27 cellular contexts compared by ENCODE assay signal in the genomic region with DNA sequence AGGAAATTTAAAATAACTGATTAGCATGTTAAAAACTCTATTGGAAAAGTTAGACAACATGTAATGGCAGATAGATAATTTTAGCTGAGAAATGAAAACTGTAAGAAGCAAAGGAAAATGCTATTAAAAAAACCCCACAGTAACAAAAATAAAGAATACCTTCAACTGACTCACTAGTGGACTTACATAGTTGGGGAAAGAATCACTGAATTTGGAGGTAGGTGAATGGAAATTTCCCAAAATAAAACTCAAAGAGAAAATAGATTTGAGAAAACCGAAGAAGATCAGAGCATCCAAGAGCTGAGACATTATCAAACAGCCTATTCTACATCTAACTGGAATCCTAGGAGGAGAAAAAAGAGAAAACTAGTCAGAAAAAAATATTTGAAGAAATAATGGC.
"Had no signal": no experiment of that assay in that cellular context is flagged by ENCODE, and none has a peak within 500 bp of the region (broad histone marks: within the 10 kb centered on the region; RNA-seq: fewer than 3 reads in every experiment).

No MANE protein-coding gene starts in this region.

- H3K36me3 ChIP-seq: pancreas, right atrium auricular region, suprapubic skin, transverse colon had no signal

- H3K4me3 ChIP-seq: pancreas, psoas muscle, right atrium auricular region, skin epidermis, suprapubic skin, transverse colon had no signal

- H3K9me3 Mint-ChIP-seq: activated T-cell treated with anti-CD3 and anti-CD28 coated beads, Interleukin-2, amount 50 U/mL, for 4 hours; activated T-helper 2 cell treated with anti-CD3 and anti-CD28 coated beads, Interferon-gamma antibody, Interleukin-2, Interleukin-4, amounts not matched to agents 10 μg/mL and 5 μg/mL and 100 μg/mL, durations not matched to agents 14 hours and 24 hours and 36 hours; dendritic cell treated with granulocyte-macrophage colony-stimulating factor and Interleukin-4, amounts not matched to agents 40 ng/mL and 50 ng/mL, for 4 days; stimulated activated effector memory CD8-positive, alpha-beta T cell treated with anti-CD3 and anti-CD28 coated beads, Interleukin-12 subunit alpha, Interleukin-12 subunit beta, amount 100 ng/mL, for 72 hours; stimulated activated naive CD8-positive, alpha-beta T cell treated with anti-CD3 and anti-CD28 coated beads, Interleukin-15, amount 100 ng/mL, for 72 hours had no signal

- ATAC-seq: activated CD4-positive, CD25-positive, alpha-beta regulatory T cell treated with anti-CD3 and anti-CD28 coated beads, Interleukin-2, amount 50 U/mL, for 24 hours; activated T-cell treated with anti-CD3 and anti-CD28 coated beads, Interleukin-2, amount 50 U/mL, for 4 hours; left ventricle myocardium superior; natural killer cell treated with Interleukin-12 subunit alpha and Interleukin-12 subunit beta and Interleukin-15 and Interleukin-18, amount 100 ng/mL, for 72 hours; pancreas; psoas muscle; stimulated activated effector memory CD8-positive, alpha-beta T cell treated with anti-CD3 and anti-CD28 coated beads, Interleukin-12 subunit alpha, Interleukin-12 subunit beta, amount 100 ng/mL, for 72 hours; stimulated activated naive CD8-positive, alpha-beta T cell treated with anti-CD3 and anti-CD28 coated beads, Interleukin-15, amount 100 ng/mL, for 72 hours had no signal

- H3K27me3 Mint-ChIP-seq: brain had no signal

- H3K27ac Mint-ChIP-seq: activated naive CD8-positive, alpha-beta T cell treated with anti-CD3 and anti-CD28 coated beads, Interleukin-2, amount 10 ng/mL, durations not matched to agents 7 days and 5 days; activated T-helper 2 cell treated with anti-CD3 and anti-CD28 coated beads, Interferon-gamma antibody, Interleukin-2, Interleukin-4, amounts not matched to agents 10 μg/mL and 5 μg/mL and 100 μg/mL, durations not matched to agents 14 hours and 24 hours and 36 hours; brain; dendritic cell treated with granulocyte-macrophage colony-stimulating factor and Interleukin-4, amounts not matched to agents 40 ng/mL and 50 ng/mL, for 4 days; natural killer cell treated with Interleukin-12 subunit alpha and Interleukin-12 subunit beta and Interleukin-15 and Interleukin-18, amount 100 ng/mL, for 72 hours; stimulated activated effector memory CD8-positive, alpha-beta T cell treated with anti-CD3 and anti-CD28 coated beads, Interleukin-12 subunit alpha, Interleukin-12 subunit beta, amount 100 ng/mL, for 72 hours; stimulated activated naive CD8-positive, alpha-beta T cell treated with anti-CD3 and anti-CD28 coated beads, Interleukin-15, amount 100 ng/mL, for 72 hours had no signal

- H3K27me3 ChIP-seq: pancreas, right atrium auricular region, suprapubic skin, transverse colon had no signal

- H3K4me1 ChIP-seq: pancreas, psoas muscle, right atrium auricular region, suprapubic skin, transverse colon had no signal

- H3K9me3 ChIP-seq: pancreas, psoas muscle, right atrium auricular region, suprapubic skin, transverse colon had no signal

- FAIRE-seq: frontal cortex, islet of Langerhans, pancreas, urothelium cell line had no signal

- H3K27ac ChIP-seq: pancreas, psoas muscle, right atrium auricular region, skin epidermis, suprapubic skin, transverse colon, VCaP had no signal

- H3K4me3 Mint-ChIP-seq: activated naive CD8-positive, alpha-beta T cell treated with anti-CD3 and anti-CD28 coated beads, Interleukin-2, amount 10 ng/mL, durations not matched to agents 7 days and 5 days; activated T-cell treated with anti-CD3 and anti-CD28 coated beads, Interleukin-2, amount 50 U/mL, for 4 hours; brain; dendritic cell treated with granulocyte-macrophage colony-stimulating factor and Interleukin-4, amounts not matched to agents 40 ng/mL and 50 ng/mL, for 4 days; natural killer cell treated with Interleukin-12 subunit alpha and Interleukin-12 subunit beta and Interleukin-15 and Interleukin-18, amount 100 ng/mL, for 72 hours; stimulated activated effector memory CD8-positive, alpha-beta T cell treated with anti-CD3 and anti-CD28 coated beads, Interleukin-12 subunit alpha, Interleukin-12 subunit beta, amount 100 ng/mL, for 72 hours; stimulated activated naive CD8-positive, alpha-beta T cell treated with anti-CD3 and anti-CD28 coated beads, Interleukin-15, amount 100 ng/mL, for 72 hours had no signal

- H3K4me1 Mint-ChIP-seq: brain had no signal

- DNase-seq: activated CD4-positive, alpha-beta T cell treated with anti-CD3 and anti-CD28 coated beads, Interleukin-2, amount 50 U/mL, for 1 hour; activated naive CD4-positive, alpha-beta T cell treated with Interleukin-2 at 50 U/mL for 16 hours; activated naive CD8-positive, alpha-beta T cell treated with anti-CD3 and anti-CD28 coated beads, Interleukin-2, amount 10 ng/mL, durations not matched to agents 7 days and 5 days; activated T-cell treated with anti-CD3 and anti-CD28 coated beads, Interleukin-2, amount 50 U/mL, for 4 hours; amygdala; caudate nucleus; effector CD4-positive, alpha-beta T cell; left ventricle myocardium superior; mammary epithelial cell; pancreas; psoas muscle; stimulated activated CD4-positive, alpha-beta T cell treated with anti-CD3 and anti-CD28 coated beads, Interleukin-2, amount 100 ng/mL, for 24 hours; stimulated activated naive CD8-positive, alpha-beta T cell treated with anti-CD3 and anti-CD28 coated beads, Interleukin-15, amount 100 ng/mL, for 72 hours; transverse colon had no signal

- H3K36me3 Mint-ChIP-seq: activated naive CD8-positive, alpha-beta T cell treated with anti-CD3 and anti-CD28 coated beads, Interleukin-2, amount 10 ng/mL, durations not matched to agents 7 days and 5 days; brain; natural killer cell treated with Interleukin-12 subunit alpha and Interleukin-12 subunit beta and Interleukin-15 and Interleukin-18, amount 100 ng/mL, for 72 hours; stimulated activated effector memory CD8-positive, alpha-beta T cell treated with anti-CD3 and anti-CD28 coated beads, Interleukin-12 subunit alpha, Interleukin-12 subunit beta, amount 100 ng/mL, for 72 hours had no signal
